ENCODE assay signal across 29 cellular contexts in genomic region chr4:127560755-127561154, GRCh38.
"Had no signal": no experiment of that assay in that cellular context is flagged by ENCODE, and none has a peak within 500 bp of the region (broad histone marks: within the 10 kb centered on the region; RNA-seq: fewer than 3 reads in every experiment).

No MANE protein-coding gene starts in this region.

- H3K9me3 Mint-ChIP-seq: natural killer cell; nephron; neural progenitor cell; stimulated activated memory B cell treated with anti-CD40 and anti-IgM and Interleukin-4, amounts not matched to agents 10 μg/mL and 1 μg/mL and 100 μg/mL, for 72 hours; stimulated activated naive CD8-positive, alpha-beta T cell treated with anti-CD3 and anti-CD28 coated beads, Interleukin-15, Interleukin-2, amounts not matched to agents 100 ng/mL and 50 ng/mL, for 24 hours had no signal

- H3K36me3 ChIP-seq: neural progenitor cell, ovary, right lobe of liver, spleen, stomach, thoracic aorta, thyroid gland, tibial nerve, upper lobe of left lung, vagina had no signal

- H3K79me2 ChIP-seq: parathyroid adenoma had no signal

- H3K27ac Mint-ChIP-seq: natural killer cell; nephron; neural progenitor cell; stimulated activated memory B cell treated with anti-CD40 and anti-IgM and Interleukin-4, amounts not matched to agents 10 μg/mL and 1 μg/mL and 100 μg/mL, for 72 hours; stimulated activated naive CD8-positive, alpha-beta T cell treated with anti-CD3 and anti-CD28 coated beads, Interleukin-15, Interleukin-2, amounts not matched to agents 100 ng/mL and 50 ng/mL, for 24 hours had no signal

- H3K27me3 ChIP-seq: neural progenitor cell, ovary, right lobe of liver, spleen, stomach, thyroid gland, tibial nerve, upper lobe of left lung, vagina had no signal

- H3K4me2 ChIP-seq: neural progenitor cell, smooth muscle cell had no signal

- H3K4me1 ChIP-seq: neural progenitor cell, parathyroid adenoma, psoas muscle, right lobe of liver, spleen, stomach, tibial nerve, upper lobe of left lung, vagina had no signal

- H3K4me3 Mint-ChIP-seq: natural killer cell; nephron; neural progenitor cell; stimulated activated memory B cell treated with anti-CD40 and anti-IgM and Interleukin-4, amounts not matched to agents 10 μg/mL and 1 μg/mL and 100 μg/mL, for 72 hours; stimulated activated naive CD8-positive, alpha-beta T cell treated with anti-CD3 and anti-CD28 coated beads, Interleukin-15, Interleukin-2, amounts not matched to agents 100 ng/mL and 50 ng/mL, for 24 hours had no signal

- ATAC-seq: natural killer cell, psoas muscle, right cardiac atrium, right lobe of liver had no signal

- H3K27me3 Mint-ChIP-seq: progenitor cell of endocrine pancreas; stimulated activated memory B cell treated with anti-CD40 and anti-IgM and Interleukin-4, amounts not matched to agents 10 μg/mL and 1 μg/mL and 100 μg/mL, for 72 hours; stimulated activated naive CD8-positive, alpha-beta T cell treated with anti-CD3 and anti-CD28 coated beads, Interleukin-15, Interleukin-2, amounts not matched to agents 100 ng/mL and 50 ng/mL, for 24 hours had no signal

- H3K4me3 ChIP-seq: neural progenitor cell, ovary, psoas muscle, right lobe of liver, skin epidermis, smooth muscle cell, spleen, stomach, thoracic aorta, thyroid gland, tibial nerve, upper lobe of left lung, vagina had no signal

- H3K36me3 Mint-ChIP-seq: natural killer cell; neural progenitor cell; stimulated activated memory B cell treated with anti-CD40 and anti-IgM and Interleukin-4, amounts not matched to agents 10 μg/mL and 1 μg/mL and 100 μg/mL, for 72 hours had no signal

- H3K27ac ChIP-seq: neural progenitor cell, ovary, parathyroid adenoma, psoas muscle, right lobe of liver, skin epidermis, spleen, stomach, thoracic aorta, thyroid gland, tibial nerve, upper lobe of left lung, vagina had no signal

- DNase-seq: natural killer cell; occipital lobe; ovary; posterior cingulate gyrus; psoas muscle; right cardiac atrium; right lobe of liver; spleen; stimulated activated CD4-positive, alpha-beta T cell treated with anti-CD3 and anti-CD28 coated beads, Interleukin-12 subunit alpha, Interleukin-12 subunit beta, amount 100 ng/mL, for 4 hours; stimulated activated CD4-positive, alpha-beta T cell treated with anti-CD3 and anti-CD28 coated beads, Interleukin-1b, Interleukin-23, amount 100 ng/mL, for 48 hours; stimulated activated CD4-positive, alpha-beta T cell treated with anti-CD3 and anti-CD28 coated beads, Interleukin-4, amount 100 ng/mL, for 1 hour; stimulated activated CD4-positive, alpha-beta T cell treated with anti-CD3 and anti-CD28 coated beads, Interleukin-4, amount 100 ng/mL, for 4 hours; stimulated activated CD8-positive, alpha-beta memory T cell treated with anti-CD3 and anti-CD28 coated beads, Interleukin-4, amount 100 ng/mL, for 48 hours; stimulated activated naive CD4-positive, alpha-beta T cell treated with Interleukin-2 at 50 U/mL for 16 hours; stomach; trophoblast cell had no signal

- H2AFZ ChIP-seq: neural progenitor cell, parathyroid adenoma had no signal

- H3K4me1 Mint-ChIP-seq: natural killer cell; nephron; neural progenitor cell; stimulated activated memory B cell treated with anti-CD40 and anti-IgM and Interleukin-4, amounts not matched to agents 10 μg/mL and 1 μg/mL and 100 μg/mL, for 72 hours had no signal
